ENCODE assay signal across 8 cellular contexts in the genomic region with DNA sequence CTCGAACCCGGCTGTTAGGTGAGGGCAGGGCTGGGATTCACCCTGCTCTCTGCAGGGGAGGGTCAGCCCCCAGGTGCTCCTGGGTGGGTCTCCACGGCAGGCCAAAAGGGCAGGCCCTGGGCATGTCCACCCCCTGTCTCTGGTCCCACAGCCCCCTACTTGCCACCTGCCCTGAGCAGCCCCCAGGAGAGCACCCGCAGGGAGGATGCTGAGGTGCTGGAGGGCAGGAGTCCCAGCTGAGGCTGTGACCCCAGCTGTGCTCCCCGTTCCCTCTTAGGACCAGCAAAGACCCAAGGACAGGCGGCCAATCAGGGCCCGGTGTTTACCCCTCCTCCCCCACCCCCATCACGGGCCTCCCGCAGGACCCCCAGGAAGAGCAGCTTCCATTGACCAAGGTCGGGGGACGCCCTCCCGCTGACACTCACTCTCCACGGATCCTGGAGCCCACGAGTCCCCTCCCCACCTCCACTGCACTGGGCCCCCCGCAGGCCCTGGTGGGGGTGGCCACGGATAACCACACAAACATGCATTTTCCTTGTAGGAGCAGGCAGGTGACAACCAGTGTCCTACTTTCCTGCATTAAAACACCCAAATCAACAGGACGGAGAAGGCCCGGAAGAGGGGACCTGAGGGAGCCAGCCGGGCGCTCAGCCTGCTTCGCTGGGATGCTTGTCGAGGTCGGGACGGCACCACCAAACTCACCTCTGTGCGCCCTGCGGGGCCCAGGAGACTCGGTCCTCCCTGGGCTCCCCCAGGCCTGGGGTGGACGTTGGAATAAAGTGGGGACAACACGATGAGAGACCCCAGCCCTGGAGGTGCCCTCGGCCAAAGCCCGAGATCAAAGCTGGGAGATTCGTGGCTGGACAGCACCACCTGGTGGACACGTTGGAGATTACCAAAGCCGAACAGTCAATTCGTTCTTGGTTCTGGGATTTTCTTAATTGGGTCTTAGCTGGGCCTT. TPM values are rescaled to one million over a fixed set of nuclear protein-coding genes. Genes with fewer than 3 reads are reported as not detected.
A peak's percentile ranks its signal among the peaks of the same experiment; 100 is the strongest.
DNase-seq lines count a peak whose midpoint lies in the region; ATAC-seq, FAIRE-seq and TF ChIP-seq lines count a peak whose summit lies in the region.

No MANE protein-coding gene starts in this region.

- CTCF ChIA-PET in SK-N-SH (lab: Yijun Ruan, JAX): interaction anchor here (0.6 to 8.4 kb wide), 66 partner anchors 9 to 662 kb away, joined by 3 to 93 read pairs (median 4); no protein-coding TSS in a partner anchor

- H3K4me1 ChIP-seq in CD4-positive, CD25-positive, alpha-beta regulatory T cell (ENCODE audit: control insufficient read depth, insufficient read depth, low read length, poor library complexity, severe bottlenecking): peaks cover 5% of the 10 kb centered on the region
- H3K4me1 ChIP-seq in SK-N-SH (ENCODE audit: control insufficient read depth in 1 of 2, insufficient read depth in 2 of 2, low read depth in 1 of 2, low read length in 1 of 2): no peaks in the 10 kb centered on the region
- peaks cover 0 to 5% (median 0%) of the 10 kb centered on the region in 9 donors for H3K4me1 ChIP-seq in heart right ventricle

- no peak overlapping the region for H3K27ac ChIP-seq in CD4-positive, CD25-positive, alpha-beta regulatory T cell (ENCODE audit: insufficient read depth, low read length, poor library complexity, severe bottlenecking)
- H3K27ac ChIP-seq in SK-N-SH (ENCODE audit: low read depth in 2 of 2, low read length in 1 of 2) (no peak overlapping the region), heart right ventricle (no peak overlapping the region)

- H2AFZ ChIP-seq in SK-N-SH (ENCODE audit: low read depth): no peak overlapping the region

- no peak overlapping the region for H3K4me3 ChIP-seq in CD4-positive, CD25-positive, alpha-beta regulatory T cell (ENCODE audit: low read depth, low read length)
- H3K4me3 ChIP-seq in SK-N-SH (ENCODE audit: low read depth in 2 of 2, low read length in 1 of 2) (no peak overlapping the region), heart right ventricle (peak overlapping the region in 2 of 10 donors; percentile 12 to 27)

- ATAC-seq in CD4-positive, CD25-positive, alpha-beta regulatory T cell (ENCODE audit: low read depth in 2 of 2): peak; percentile 43 to 52
- ATAC-seq in heart right ventricle: peak; percentile 38 to 72 (median 50)

- no peaks in the 10 kb centered on the region for H4K20me1 ChIP-seq in SK-N-SH (ENCODE audit: insufficient read depth)

- intact Hi-C loops in heart right ventricle (cut with DNase I): loop anchor here in 8 of 10 donors (2.0 to 10.0 kb wide), 9 partner anchors 293 to 623 kb away; no protein-coding TSS in a partner anchor

- no peaks in the 10 kb centered on the region for H3K9me3 Mint-ChIP-seq in CD4-positive, CD25-positive, alpha-beta regulatory T cell

- TF ChIP-seq EP300 in SK-N-SH (IDR thresholded peaks at IDR 0.05; ENCODE audit: borderline replicate concordance in 1 of 2, low read depth in 1 of 2, low read length in 1 of 2): no peak

- no peaks in the 10 kb centered on the region for H3K36me3 Mint-ChIP-seq in CD4-positive, CD25-positive, alpha-beta regulatory T cell

- H3K27me3 ChIP-seq in CD4-positive, CD25-positive, alpha-beta regulatory T cell (ENCODE audit: control insufficient read depth, insufficient read depth, low read length): no peaks in the 10 kb centered on the region
- H3K27me3 ChIP-seq in SK-N-SH (ENCODE audit: insufficient read depth) (no peaks in the 10 kb centered on the region), heart right ventricle (peaks cover 0 to 52% (median 26%) of the 10 kb centered on the region in 7 donors)

- H3K9me2 ChIP-seq in SK-N-SH: no peaks in the 10 kb centered on the region

- no peak overlapping the region for H3K27ac Mint-ChIP-seq in CD4-positive, CD25-positive, alpha-beta regulatory T cell

- WGBS in SK-N-SH (ENCODE audit: low lambda C conversion rate): 39% methylated on average over 34 of the region's 35 CpGs
- 26 to 30% methylated on average over 34 to 35 of the region's 35 CpGs for WGBS in heart right ventricle, 2 donors

- H3K36me3 ChIP-seq in CD4-positive, CD25-positive, alpha-beta regulatory T cell (ENCODE audit: control insufficient read depth, insufficient read depth, low read length): no peaks in the 10 kb centered on the region
- no peaks in the 10 kb centered on the region for H3K36me3 ChIP-seq in SK-N-SH (replicated peaks in 1 of 2; ENCODE audit: control insufficient read depth in 1 of 2, insufficient read depth in 2 of 2, low read length in 1 of 2)
- no peaks in the 10 kb centered on the region for H3K36me3 ChIP-seq in heart right ventricle

- no peak overlapping the region for H3K9ac ChIP-seq in SK-N-SH

- no peak overlapping the region for H3K4me2 ChIP-seq in SK-N-SH

- no peaks in the 10 kb centered on the region for H3F3A ChIP-seq in SK-N-SH (replicated peaks; ENCODE audit: insufficient read depth)

- H3K4me1 Mint-ChIP-seq in CD4-positive, CD25-positive, alpha-beta regulatory T cell: peaks cover 0 to 6% (median 2%) of the 10 kb centered on the region in 4 donors

- H3K4me3 Mint-ChIP-seq in CD4-positive, CD25-positive, alpha-beta regulatory T cell: peak overlapping the region in 3 of 4 donors; percentile 61 to 66 (median 63)

- peak; percentile 36 for FAIRE-seq in HTR-8/SVneo (lab: Jason Lieb, UNC)

- peak; percentile 31 to 55 (median 53) for DNase-seq in CD4-positive, CD25-positive, alpha-beta regulatory T cell
- DNase-seq in HTR-8/SVneo (ENCODE audit: insufficient read length, low spot score) (peak; percentile 53), SK-N-SH (peak; percentile 89), heart right ventricle (peak; percentile 30 to 44), retina (peak; percentile 88), HCEC 1CT (no peak), DMS153 treated with DMSO at 0.1 percent for 48 hours (lab: John Stamatoyannopoulos, UW; ENCODE audit: unreplicated experiment) (no peak)
- peak; percentile 61 for DNase-seq in activated naive CD4-positive, alpha-beta T cell treated with anti-CD3 and anti-CD28 coated beads, Interleukin-2, amount 50 U/mL, for 16 hours

- TF ChIP-seq CTCF in SK-N-SH (IDR thresholded peaks at IDR 0.05): peak; percentile 83
- TF ChIP-seq CTCF in heart right ventricle (IDR thresholded peaks at IDR 0.05): peak; percentile 69 to 84 (median 81)

- H3K79me2 ChIP-seq in SK-N-SH (ENCODE audit: insufficient read depth): no peaks in the 10 kb centered on the region

- H3K27me3 Mint-ChIP-seq in CD4-positive, CD25-positive, alpha-beta regulatory T cell: peaks cover 4% of the 10 kb centered on the region

- no peaks in the 10 kb centered on the region for H3K9me3 ChIP-seq in CD4-positive, CD25-positive, alpha-beta regulatory T cell (ENCODE audit: control insufficient read depth in 2 of 2, low read length in 2 of 2)
- H3K9me3 ChIP-seq in SK-N-SH (no peaks in the 10 kb centered on the region), heart right ventricle (no peaks in the 10 kb centered on the region)

- POLR2A ChIA-PET in SK-N-SH (lab: Yijun Ruan, JAX): no interaction called here

- TF ChIP-seq RAD21 in SK-N-SH (IDR thresholded peaks at IDR 0.05; ENCODE audit: low read length): peak; percentile 92

TF ChIP-seq in SK-N-SH, 30 proteins besides CTCF, POLR2A, EP300 and RAD21:
- TF ChIP-seq SMC3 (IDR thresholded peaks at IDR 0.05; ENCODE audit: low read depth, low read length) (peak; percentile 77), TAF1 (IDR thresholded peaks at IDR 0.05; ENCODE audit: borderline replicate concordance, low read depth, low read length) (no peak)

RNA-seq across cellular contexts. Expression of a gene that starts 22.5 kb away (rescaled TPM):
- total RNA-seq in CD4-positive, CD25-positive, alpha-beta regulatory T cell: not detected
- polyA plus RNA-seq in CD4-positive, CD25-positive, alpha-beta regulatory T cell: under 1 TPM in 1 of 4 donors, not detected in 3; 0.08 TPM
- not detected in 2 replicates for polyA plus RNA-seq in SK-N-SH (2012; rRNA removed)
- not detected in 2 replicates for polyA plus RNA-seq in SK-N-SH (2012; cell fraction: cytosol; rRNA removed)
- not detected in 2 replicates for polyA plus RNA-seq in SK-N-SH (2012; cell fraction: nucleus; rRNA removed)
- total RNA-seq in heart right ventricle: not detected
- not detected for polyA plus RNA-seq in heart right ventricle

Comparison
In these comparisons a context has a peak if more than half of its experiments do, and no peak if none do; other contexts are left out.
1. DNase-seq: peak in CD4-positive, CD25-positive, alpha-beta regulatory T cell (3 of 3), HTR-8/SVneo (single experiment), SK-N-SH (single experiment), activated naive CD4-positive, alpha-beta T cell treated with anti-CD3 and anti-CD28 coated beads, Interleukin-2, amount 50 U/mL, for 16 hours (single experiment), heart right ventricle (2 of 2) and retina (single experiment); none in HCEC 1CT (single experiment) and DMS153 treated with DMSO at 0.1 percent for 48 hours (single experiment).